ENCODE assay signal across 9 cellular contexts in the genomic region with DNA sequence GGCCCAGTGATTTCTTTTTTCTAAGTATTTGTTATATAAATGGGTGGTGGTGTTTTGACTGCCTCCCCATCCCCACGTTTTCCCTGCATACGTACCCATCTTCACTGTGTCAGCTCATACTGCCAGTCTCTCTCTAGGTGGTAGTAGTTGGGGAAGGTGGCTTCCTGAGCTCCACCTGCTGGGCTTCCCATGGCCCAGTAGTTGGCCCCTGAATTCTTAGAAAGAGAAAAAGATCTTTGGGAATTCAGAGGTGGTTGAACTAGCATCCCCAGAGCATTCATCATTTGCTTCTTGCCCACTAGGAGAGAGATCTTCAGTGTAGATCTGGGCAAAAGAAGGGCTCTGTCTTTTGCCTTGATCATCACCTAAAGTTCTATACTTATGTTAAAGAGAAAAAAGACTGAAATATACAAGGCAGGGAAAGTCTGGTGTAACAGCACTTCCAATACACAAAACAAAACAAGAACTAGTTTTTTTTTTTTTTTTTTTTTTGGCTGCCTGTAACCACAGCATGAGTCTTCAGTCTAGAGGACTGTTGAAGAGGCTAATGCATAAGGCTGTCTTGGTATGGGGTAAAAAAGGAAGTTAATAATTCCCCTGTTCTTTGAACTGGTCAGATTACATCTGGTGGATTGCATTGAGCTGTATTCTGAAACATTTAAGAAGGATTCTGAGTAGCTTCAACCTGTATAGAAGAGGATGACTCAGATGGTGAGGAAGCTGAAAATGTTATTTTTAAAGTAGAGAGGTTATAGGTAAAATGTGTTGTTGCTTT.
A peak's percentile ranks its signal among the peaks of the same experiment; 100 is the strongest.
DNase-seq lines count a peak whose midpoint lies in the region; ATAC-seq and TF ChIP-seq lines count a peak whose summit lies in the region.
"Had no signal": no experiment of that assay in that cellular context is flagged by ENCODE, and none has a peak within 500 bp of the region (broad histone marks: within the 10 kb centered on the region; RNA-seq: fewer than 3 reads in every experiment).

No MANE protein-coding gene starts in this region.

- H3K27me3 Mint-ChIP-seq in activated naive CD8-positive, alpha-beta T cell treated with anti-CD3 and anti-CD28 coated beads, Interleukin-2, amount 50 U/mL, for 24 hours = no peaks in the 10 kb centered on the region
- peaks cover 0 to 1% (median 0%) of the 10 kb centered on the region in 3 donors for H3K27me3 Mint-ChIP-seq in CD14-positive monocyte (ENCODE audit: low read depth in 3 of 3)

- intact Hi-C loops in CD14-positive monocyte (cut with micrococcal nuclease) (no loop called here), esophagus squamous epithelium (cut with DNase I) (no loop called here)

- H3K4me3 Mint-ChIP-seq in activated naive CD8-positive, alpha-beta T cell treated with anti-CD3 and anti-CD28 coated beads, Interleukin-2, amount 50 U/mL, for 24 hours = no peak overlapping the region
- no peak overlapping the region for H3K4me3 Mint-ChIP-seq in CD14-positive monocyte

- 75 to 87% methylated on average over 2 of the region's 2 CpGs for WGBS in esophagus squamous epithelium, 2 donors

- H3K27me3 ChIP-seq in esophagus squamous epithelium = no peaks in the 10 kb centered on the region

- no peak for DNase-seq in activated naive CD8-positive, alpha-beta T cell treated with anti-CD3 and anti-CD28 coated beads, Interleukin-2, amount 50 U/mL, for 24 hours
- DNase-seq in middle frontal gyrus (ENCODE audit: extremely low spot score, low spot score) (no peak), CD14-positive monocyte (ENCODE audit: low spot score) (no peak), esophagus squamous epithelium (lab: John Stamatoyannopoulos, UW) (no peak), ureter (ENCODE audit: low spot score) (no peak)
- DNase-seq: foreskin melanocyte had no signal

- peaks cover 29% of the 10 kb centered on the region for H3K4me1 Mint-ChIP-seq in activated naive CD8-positive, alpha-beta T cell treated with anti-CD3 and anti-CD28 coated beads, Interleukin-2, amount 50 U/mL, for 24 hours
- H3K4me1 Mint-ChIP-seq in CD14-positive monocyte = peaks cover 12% of the 10 kb centered on the region

- TF ChIP-seq POLR2A in esophagus squamous epithelium (IDR thresholded peaks at IDR 0.05) = no peak

- H3K27ac Mint-ChIP-seq in activated naive CD8-positive, alpha-beta T cell treated with anti-CD3 and anti-CD28 coated beads, Interleukin-2, amount 50 U/mL, for 24 hours = no peak overlapping the region
- H3K27ac Mint-ChIP-seq in CD14-positive monocyte = peak overlapping the region in 3 of 7 donors; percentile 7 to 32 (median 24)

- ATAC-seq in GM19455 (IDR thresholded peaks at IDR 0.05; ENCODE audit: unreplicated experiment) (peak; percentile 76), HG03175 (IDR thresholded peaks at IDR 0.05; ENCODE audit: unreplicated experiment) (peak; percentile 95)
- peak; percentile 78 for ATAC-seq in activated naive CD8-positive, alpha-beta T cell treated with anti-CD3 and anti-CD28 coated beads, Interleukin-2, amount 50 U/mL, for 24 hours

- no peaks in the 10 kb centered on the region for H3K9me3 ChIP-seq in esophagus squamous epithelium

- no peaks in the 10 kb centered on the region for H3K36me3 ChIP-seq in esophagus squamous epithelium

- no peaks in the 10 kb centered on the region for H3K9me3 Mint-ChIP-seq in activated naive CD8-positive, alpha-beta T cell treated with anti-CD3 and anti-CD28 coated beads, Interleukin-2, amount 50 U/mL, for 24 hours
- H3K9me3 Mint-ChIP-seq in CD14-positive monocyte = no peaks in the 10 kb centered on the region

- peaks cover 3% of the 10 kb centered on the region for H3K36me3 Mint-ChIP-seq in activated naive CD8-positive, alpha-beta T cell treated with anti-CD3 and anti-CD28 coated beads, Interleukin-2, amount 50 U/mL, for 24 hours (ENCODE audit: low read depth)
- H3K36me3 Mint-ChIP-seq in CD14-positive monocyte = peaks cover 0 to 2% of the 10 kb centered on the region in 2 donors

- H3K27ac ChIP-seq in C4-2B (no peak overlapping the region), esophagus squamous epithelium (no peak overlapping the region)

- TF ChIP-seq CTCF in C4-2B (conservative IDR thresholded peaks at IDR 0.05) (peak; percentile 12), CD14-positive monocyte (IDR thresholded peaks at IDR 0.05) (no peak), esophagus squamous epithelium (IDR thresholded peaks at IDR 0.05) (no peak)

- H3K4me1 ChIP-seq in esophagus squamous epithelium = peaks cover 0 to 2% (median 0%) of the 10 kb centered on the region in 3 donors

- no peak overlapping the region for H3K4me3 ChIP-seq in esophagus squamous epithelium
